9 cellular contexts compared by ENCODE assay signal in genomic region chr5:177452688-177453638, GRCh38. TPM values are rescaled to one million over a fixed set of nuclear protein-coding genes. Genes with fewer than 3 reads are reported as not detected.
DNase-seq lines count a peak whose midpoint lies in the region; ATAC-seq, FAIRE-seq and TF ChIP-seq lines count a peak whose summit lies in the region.
"Had no signal": no experiment of that assay in that cellular context is flagged by ENCODE, and none has a peak within 500 bp of the region (broad histone marks: within the 10 kb centered on the region; RNA-seq: fewer than 3 reads in every experiment).

No MANE protein-coding gene starts in this region.

- peaks cover 53% of the 10 kb centered on the region for H3K4me1 Mint-ChIP-seq in CD4-positive, alpha-beta T cell (ENCODE audit: low read depth)
- peaks cover 30 to 38% (median 33%) of the 10 kb centered on the region in 3 donors for H3K4me1 Mint-ChIP-seq in naive B cell

- H4K20me1 ChIP-seq in smooth muscle cell (ENCODE audit: low read depth): peaks cover 56% of the 10 kb centered on the region

- WGBS in smooth muscle cell (ENCODE audit: low lambda C conversion rate): 91% methylated on average over 17 of the region's 17 CpGs

- H3K27me3 ChIP-seq in CD4-positive, alpha-beta T cell (ENCODE audit: control insufficient read depth, insufficient read depth, low read length): no peaks in the 10 kb centered on the region
- no peaks in the 10 kb centered on the region for H3K27me3 ChIP-seq in smooth muscle cell (ENCODE audit: low read depth)

- no peaks in the 10 kb centered on the region for H3K27me3 Mint-ChIP-seq in CD4-positive, alpha-beta T cell
- peaks cover 0 to 4% (median 0%) of the 10 kb centered on the region in 3 donors for H3K27me3 Mint-ChIP-seq in naive B cell

- H3K9ac ChIP-seq in smooth muscle cell (ENCODE audit: low read depth): no peak overlapping the region

- TF ChIP-seq CTCF in CD4-positive, alpha-beta T cell (IDR thresholded peaks at IDR 0.05): no peak
- TF ChIP-seq CTCF in smooth muscle cell (IDR thresholded peaks at IDR 0.05; ENCODE audit: borderline replicate concordance, insufficient read depth, poor library complexity, severe bottlenecking): no peak

- ATAC-seq in CD4-positive, alpha-beta T cell (ENCODE audit: poor library complexity): no peak
- ATAC-seq in naive B cell (ENCODE audit: low read depth in 2 of 2): no peak
- ATAC-seq in GM19452 (IDR thresholded peaks at IDR 0.05; ENCODE audit: unreplicated experiment): no peak

- no peaks in the 10 kb centered on the region for H3K9me3 Mint-ChIP-seq in CD4-positive, alpha-beta T cell
- peaks cover 0 to 1% (median 0%) of the 10 kb centered on the region in 7 donors for H3K9me3 Mint-ChIP-seq in naive B cell

- H3K27ac Mint-ChIP-seq in CD4-positive, alpha-beta T cell: peak overlapping the region; percentile 90
- peak overlapping the region; percentile 61 to 100 (median 99) for H3K27ac Mint-ChIP-seq in naive B cell

- no peak overlapping the region for H3K4me3 ChIP-seq in smooth muscle cell

- DNase-seq in CD4-positive, alpha-beta T cell: no peak
- DNase-seq in H54 (ENCODE audit: insufficient read length, low spot score): peak; percentile 75
- peak; percentile 63 for DNase-seq in astrocyte of the hippocampus (ENCODE audit: low read depth, low spot score)
- DNase-seq in naive B cell: no peak
- DNase-seq in RCC 7860 (ENCODE audit: low spot score): no peak
- DNase-seq in smooth muscle cell (lab: John Stamatoyannopoulos, UW; ENCODE audit: unreplicated experiment): no peak
- no peak for DNase-seq in NAMALWA (ENCODE audit: low spot score)
- DNase-seq: activated CD8-positive, alpha-beta memory T cell treated with anti-CD3 and anti-CD28 coated beads for 24 hours had no signal

- no peak overlapping the region for H3K4me2 ChIP-seq in smooth muscle cell

- H3K4me1 ChIP-seq in smooth muscle cell (ENCODE audit: low read depth): peaks cover 22% of the 10 kb centered on the region

- intact Hi-C loops in CD4-positive, alpha-beta T cell (cut with DNase I, micrococcal nuclease): no loop called here

- no peak overlapping the region for H3K27ac ChIP-seq in CD4-positive, alpha-beta T cell (ENCODE audit: low read depth, low read length)
- H3K27ac ChIP-seq in smooth muscle cell (ENCODE audit: low read depth): no peak overlapping the region

- no peak overlapping the region for H2AFZ ChIP-seq in smooth muscle cell (ENCODE audit: low read depth)

- POLR2A ChIA-PET in CD4-positive, alpha-beta T cell (lab: Charles Lee): interaction anchor here (0.6 to 14.1 kb wide), 7 partner anchors 9 to 697 kb away, joined by 3 to 435 read pairs (median 75); partner anchors contain the start of genes F12, GRK6, PFN3 and PRR7

- peak overlapping the region; percentile 89 for H3K4me3 Mint-ChIP-seq in CD4-positive, alpha-beta T cell
- peak overlapping the region in 7 of 8 donors; percentile 7 to 96 (median 84) for H3K4me3 Mint-ChIP-seq in naive B cell

- no peaks in the 10 kb centered on the region for H3K9me3 ChIP-seq in CD4-positive, alpha-beta T cell (ENCODE audit: control insufficient read depth, low read length)
- no peaks in the 10 kb centered on the region for H3K9me3 ChIP-seq in smooth muscle cell (replicated peaks; ENCODE audit: low read depth)

- FAIRE-seq in H54 (lab: Jason Lieb, UNC): no peak
- FAIRE-seq in RCC 7860 (lab: Jason Lieb, UNC): no peak

- H3K36me3 Mint-ChIP-seq in CD4-positive, alpha-beta T cell (ENCODE audit: low read depth): peaks cover 8% of the 10 kb centered on the region
- H3K36me3 Mint-ChIP-seq in naive B cell: no peaks in the 10 kb centered on the region

- no peaks in the 10 kb centered on the region for H3K36me3 ChIP-seq in smooth muscle cell (ENCODE audit: low read depth)

- no peak for TF ChIP-seq POLR2A in H54 (IDR thresholded peaks at IDR 0.05; ENCODE audit: low read depth, low read length)

- H3F3A ChIP-seq in smooth muscle cell (ENCODE audit: low read depth): peaks cover 27% of the 10 kb centered on the region

- CTCF ChIA-PET in CD4-positive, alpha-beta T cell (lab: Charles Lee): interaction anchor here (2.8 to 16.6 kb wide), 4 partner anchors 9 to 61 kb away, joined by 61 to 352 read pairs (median 98); partner anchors contain the start of genes F12, GRK6, PFN3 and PRR7

- no peaks in the 10 kb centered on the region for H3K79me2 ChIP-seq in smooth muscle cell (ENCODE audit: low read depth)

RNA-seq across cellular contexts. Expression of gene PRR7, which starts 6.3 kb away (rescaled TPM):
- 10 to 100 TPM; 23.3 to 23.5 TPM for total RNA-seq in CD4-positive, alpha-beta T cell
- 10 to 100 TPM; 16.2 to 39.5 (median 25.7) TPM for polyA plus RNA-seq in naive B cell (ENCODE audit: low read depth in 6 of 6)
- total RNA-seq in smooth muscle cell: 6.5 and 6.7 TPM in 2 replicates
- polyA plus RNA-seq in smooth muscle cell: 31.9 and 33.6 TPM in 2 replicates

RNA-seq across cellular contexts. Expression of gene DBN1, which starts 20.5 kb away (rescaled TPM):
- total RNA-seq in CD4-positive, alpha-beta T cell: 1 to 10 TPM; 1.8 to 2.5 TPM
- polyA plus RNA-seq in naive B cell (ENCODE audit: low read depth in 6 of 6): 1 to 10 TPM in 1 of 6 donors, under 1 TPM in 3, not detected in 2; 0.31 to 1.9 (median 0.65) TPM
- 116 and 121 TPM in 2 replicates for total RNA-seq in smooth muscle cell
- polyA plus RNA-seq in smooth muscle cell: 194 and 202 TPM in 2 replicates

RNA-seq across cellular contexts. Expression of gene GRK6, which starts 26.5 kb away (rescaled TPM):
- 100 to 1,000 TPM; 186 to 192 TPM for total RNA-seq in CD4-positive, alpha-beta T cell
- 100 to 1,000 TPM in 2 of 6 donors, 10 to 100 TPM in 4; 66.5 to 178 (median 98.1) TPM for polyA plus RNA-seq in naive B cell (ENCODE audit: low read depth in 6 of 6)
- 13.3 and 20.8 TPM in 2 replicates for total RNA-seq in smooth muscle cell
- 28.5 and 33.8 TPM in 2 replicates for polyA plus RNA-seq in smooth muscle cell

RNA-seq across cellular contexts. Expression of gene F12, which starts 43.6 kb away (rescaled TPM):
- under 1 TPM; 0.20 to 0.60 TPM for total RNA-seq in CD4-positive, alpha-beta T cell
- polyA plus RNA-seq in naive B cell (ENCODE audit: low read depth in 6 of 6) (1 to 10 TPM in 1 of 6 donors, under 1 TPM in 2, not detected in 3; 0.56 to 1.4 (median 0.57) TPM), smooth muscle cell (10.4 and 15.0 TPM in 2 replicates)
- 1.8 and 3.6 TPM in 2 replicates for total RNA-seq in smooth muscle cell

RNA-seq across cellular contexts. Expression of gene PDLIM7, which starts 44.4 kb away (rescaled TPM):
- 1 to 10 TPM; 5.2 to 6.0 TPM for total RNA-seq in CD4-positive, alpha-beta T cell
- 1 to 10 TPM; 1.5 to 6.0 (median 3.9) TPM for polyA plus RNA-seq in naive B cell (ENCODE audit: low read depth in 6 of 6)
- total RNA-seq in smooth muscle cell: 172 and 235 TPM in 2 replicates
- polyA plus RNA-seq in smooth muscle cell: 511 and 635 TPM in 2 replicates

Comparison
In these comparisons a context has a peak if more than half of its experiments do, and no peak if none do; other contexts are left out.
1. DNase-seq: peak in H54 (single experiment) and astrocyte of the hippocampus (single experiment); none in CD4-positive, alpha-beta T cell (0 of 10), naive B cell (single experiment), RCC 7860 (single experiment), smooth muscle cell (single experiment) and NAMALWA (single experiment).
2. RNA of gene DBN1, which starts 20.5 kb away (total RNA-seq): 116 to 121 TPM in smooth muscle cell; 1.8 to 2.5 TPM in CD4-positive, alpha-beta T cell; every median in the first group is over 10 times any median in the second.